ENCODE assay signal across 23 cellular contexts in genomic region chr12:93683410-93683809, GRCh38. TPM values are rescaled to one million over a fixed set of nuclear protein-coding genes. Genes with fewer than 3 reads are reported as not detected.
DNase-seq lines count a peak whose midpoint lies in the region; ATAC-seq and TF ChIP-seq lines count a peak whose summit lies in the region.
"Had no signal": no experiment of that assay in that cellular context is flagged by ENCODE, and none has a peak within 500 bp of the region (broad histone marks: within the 10 kb centered on the region; RNA-seq: fewer than 3 reads in every experiment).

No MANE protein-coding gene starts in this region.

- TF ChIP-seq POLR2A in heart left ventricle (IDR thresholded peaks at IDR 0.05) = no peak

- no peaks in the 10 kb centered on the region for H3K9me3 ChIP-seq in heart left ventricle
- H3K9me3 ChIP-seq in psoas muscle = no peaks in the 10 kb centered on the region
- H3K9me3 ChIP-seq: MG63, SJSA1 had no signal

- WGBS in heart left ventricle, 4 donors = 94 to 96% (median 95%) methylated on average over 5 of the region's 5 CpGs
- WGBS in psoas muscle, 3 donors = 64 to 83% (median 69%) methylated on average over 5 of the region's 5 CpGs

- H3K79me2 ChIP-seq in GM23338 (replicated peaks; ENCODE audit: insufficient read depth) = no peaks in the 10 kb centered on the region

- H3K4me2 ChIP-seq in GM23338 = no peak overlapping the region

- H3K4me3 ChIP-seq in GM23338 (no peak overlapping the region), heart left ventricle (peak overlapping the region in 1 of 12 donors; percentile 8), psoas muscle (peak overlapping the region; percentile 26)
- H3K4me3 ChIP-seq: MG63, SJSA1 had no signal

- no peaks in the 10 kb centered on the region for H3K9me3 Mint-ChIP-seq in GM23338
- H3K9me3 Mint-ChIP-seq: activated CD4-positive, alpha-beta memory T cell treated with anti-CD3 and anti-CD28 coated beads for 36 hours; activated naive CD4-positive, alpha-beta T cell treated with anti-CD3 and anti-CD28 coated beads for 36 hours; CD4-positive, alpha-beta memory T cell; nephron had no signal

- H2AFZ ChIP-seq in GM23338 = no peak overlapping the region

- H3K4me1 Mint-ChIP-seq in GM23338 = peaks cover 48% of the 10 kb centered on the region

- H3K9me2 ChIP-seq in GM23338 (ENCODE audit: insufficient read depth) = 0 out of 2 replicates have a peak, but pooled peaks cover 3% of the 10 kb centered on the region

- 0 out of 3 replicates have a peak, but pooled peaks cover 2% of the 10 kb centered on the region for H3K36me3 Mint-ChIP-seq in GM23338 (ENCODE audit: low read depth)

- no peaks in the 10 kb centered on the region for H3F3A ChIP-seq in GM23338 (replicated peaks; ENCODE audit: low read depth)

- H3K27ac ChIP-seq in GM23338 (ENCODE audit: low read depth) (no peak overlapping the region), heart left ventricle (peak overlapping the region; percentile 64 to 100 (median 84)), psoas muscle (peak overlapping the region; percentile 77)
- H3K27ac ChIP-seq: SJSA1 had no signal

- no peak overlapping the region for H3K4me3 Mint-ChIP-seq in GM23338
- H3K4me3 Mint-ChIP-seq: activated CD4-positive, alpha-beta memory T cell treated with anti-CD3 and anti-CD28 coated beads for 36 hours; activated naive CD4-positive, alpha-beta T cell treated with anti-CD3 and anti-CD28 coated beads for 36 hours; CD4-positive, alpha-beta memory T cell; nephron had no signal

- no peaks in the 10 kb centered on the region for H3K36me3 ChIP-seq in GM23338 (ENCODE audit: insufficient read depth)
- H3K36me3 ChIP-seq in heart left ventricle = no peaks in the 10 kb centered on the region
- no peaks in the 10 kb centered on the region for H3K36me3 ChIP-seq in psoas muscle (ENCODE audit: insufficient read depth in 1 of 2, low read depth in 1 of 2)
- H3K36me3 ChIP-seq: MG63, SJSA1 had no signal

- ATAC-seq in GM23338 (peak; percentile 89), heart left ventricle (peak in 3 of 4 donors; percentile 6 to 17 (median 15)), psoas muscle (peak; percentile 24 to 51 (median 35))
- ATAC-seq: PC-3 had no signal

- no peaks in the 10 kb centered on the region for H4K20me1 ChIP-seq in GM23338 (replicated peaks; ENCODE audit: insufficient read depth)

- TF ChIP-seq CTCF in GM23338 (conservative IDR thresholded peaks at IDR 0.05; ENCODE audit: low read depth in 2 of 2) (peak; percentile 32 to 35; a peak in 3 of 4 replicates), heart left ventricle (IDR thresholded peaks at IDR 0.05) (no peak), psoas muscle (IDR thresholded peaks at IDR 0.05) (peak; percentile 16)

- peak; percentile 52 for DNase-seq in GM23338 (ENCODE audit: low spot score)
- DNase-seq in NCI-H2227 treated with DMSO at 0.1 percent for 48 hours (lab: John Stamatoyannopoulos, UW) = peak; percentile 53
- DNase-seq in heart left ventricle = no peak
- DNase-seq in psoas muscle = no peak
- no peak for DNase-seq in NCI-H1694 (lab: John Stamatoyannopoulos, UW)
- no peak for DNase-seq in kidney glomerular epithelial cell (lab: John Stamatoyannopoulos, UW)
- no peak for DNase-seq in NCI-H2171 treated with DMSO at 0.1 percent for 48 hours (lab: John Stamatoyannopoulos, UW)
- no peak for DNase-seq in NCI-H748 treated with DMSO at 0.1 percent for 48 hours (lab: John Stamatoyannopoulos, UW)
- DNase-seq: activated CD4-positive, alpha-beta memory T cell treated with anti-CD3 and anti-CD28 coated beads for 36 hours; activated naive CD4-positive, alpha-beta T cell treated with anti-CD3 and anti-CD28 coated beads for 36 hours; activated T-cell treated with anti-CD3 and anti-CD28 coated beads, Interleukin-2, amount 50 U/mL, for 1 hour; anterior cingulate cortex; CD4-positive, alpha-beta memory T cell; DMS79 treated with DMSO at 0.1 percent for 48 hours; HCEC 1CT; MG63; NCI-H1930; NCI-H524; PC-3; stimulated activated CD4-positive, alpha-beta T cell treated with anti-CD3 and anti-CD28 coated beads, Interleukin-12 subunit alpha, Interleukin-12 subunit beta, amount 100 ng/mL, for 4 hours; T-helper 2 cell had no signal

- no peak overlapping the region; the same call in 1 of the 2 replicates for H3K27ac Mint-ChIP-seq in GM23338
- H3K27ac Mint-ChIP-seq: activated CD4-positive, alpha-beta memory T cell treated with anti-CD3 and anti-CD28 coated beads for 36 hours; activated naive CD4-positive, alpha-beta T cell treated with anti-CD3 and anti-CD28 coated beads for 36 hours had no signal

- H3K27me3 Mint-ChIP-seq in GM23338 (ENCODE audit: insufficient read depth, low read depth, poor library complexity) = peaks cover 11% of the 10 kb centered on the region
- H3K27me3 Mint-ChIP-seq: activated CD4-positive, alpha-beta memory T cell treated with anti-CD3 and anti-CD28 coated beads for 36 hours; CD4-positive, alpha-beta memory T cell had no signal

- H3K4me1 ChIP-seq in GM23338 (ENCODE audit: insufficient read depth) = peaks cover 16% of the 10 kb centered on the region
- peaks cover 0 to 79% (median 33%) of the 10 kb centered on the region in 12 donors for H3K4me1 ChIP-seq in heart left ventricle
- peaks cover 77% of the 10 kb centered on the region for H3K4me1 ChIP-seq in psoas muscle

- intact Hi-C loops in heart left ventricle (cut with DNase I) = loop anchor here in 5 of 10 donors (1.0 to 10.0 kb wide), 5 partner anchors 54 to 291 kb away; no protein-coding TSS in a partner anchor
- intact Hi-C loops in psoas muscle (cut with DNase I) = loop anchor here (5.0 kb wide), 2 partner anchors 44 to 59 kb away; no protein-coding TSS in a partner anchor

- H3K27me3 ChIP-seq in GM23338 (ENCODE audit: insufficient read depth) (no peaks in the 10 kb centered on the region), heart left ventricle (no peaks in the 10 kb centered on the region), psoas muscle (ENCODE audit: insufficient read depth in 3 of 3, low read length in 2 of 3) (no peaks in the 10 kb centered on the region)
- H3K27me3 ChIP-seq: MG63, SJSA1 had no signal

TF ChIP-seq in GM23338, 12 proteins besides CTCF, POLR2A, EP300 and RAD21:
- no peak for TF ChIP-seq ZNF114 (CRISPR knock-in tag; IDR thresholded peaks at IDR 0.05)

RNA-seq across cellular contexts. Expression of gene CRADD, which starts 6.2 kb away (rescaled TPM):
- total RNA-seq in GM23338 (2014; rRNA removed; shearing (Covaris generic)) = 20.3 and 27.9 TPM in 2 replicates
- polyA plus RNA-seq in GM23338 (2016; fragmentation: Nextera tagmentation; extraction: Ambion mirVana) (3.8 and 6.3 TPM in 2 replicates), heart left ventricle (10 to 100 TPM; 11.0 to 40.4 TPM), psoas muscle (10 to 100 TPM; 11.0 to 12.1 (median 11.5) TPM)
- total RNA-seq in heart left ventricle (100 to 1,000 TPM in 1 of 9 donors, 10 to 100 TPM in 8; 40.1 to 100 (median 56.1) TPM), psoas muscle (10 to 100 TPM; 12.7 to 21.1 (median 14.7) TPM)

Comparison
In these comparisons a context has a peak if more than half of its experiments do, and no peak if none do; other contexts are left out.
1. ATAC-seq: peak in every context shown above with its lines; median percentile 89 in GM23338; 35 in psoas muscle; 15 in heart left ventricle.
2. DNase-seq: peak in GM23338 (single experiment) and NCI-H2227 treated with DMSO at 0.1 percent for 48 hours (single experiment); none in heart left ventricle (0 of 5), psoas muscle (0 of 2), NCI-H1694 (single experiment), kidney glomerular epithelial cell (single experiment), NCI-H2171 treated with DMSO at 0.1 percent for 48 hours (single experiment) and NCI-H748 treated with DMSO at 0.1 percent for 48 hours (single experiment).
3. CTCF ChIP-seq: peak in GM23338 (2 of 2) and psoas muscle (single experiment); none in heart left ventricle (0 of 12).